Comparison of ENCODE assay signal across 1 cellular context in genomic region chr16:57483725-57484514, GRCh38.
TF ChIP-seq lines count a peak whose summit lies in the region.

No MANE protein-coding gene starts in this region.

TF ChIP-seq in K562, 482 proteins besides CTCF, POLR2A, EP300 and RAD21:
- TF ChIP-seq ZEB2 (IDR thresholded peaks at IDR 0.05): peak; percentile 27; the same call in 1 of the 2 replicates
- no peak for TF ChIP-seq SMARCA4 (IDR thresholded peaks at IDR 0.05)
- TF ChIP-seq CCNT2 (IDR thresholded peaks at IDR 0.05; ENCODE audit: borderline replicate concordance, extremely low read depth, insufficient read length, low read depth, low read length): no peak
- peak; percentile 93 for TF ChIP-seq ZNF263 (CRISPR knock-in tag; IDR thresholded peaks at IDR 0.05; ENCODE audit: borderline replicate concordance)
- TF ChIP-seq CTBP1 (IDR thresholded peaks at IDR 0.05; ENCODE audit: borderline replicate concordance): 0 out of 2 replicates have a peak, but pooled peaks have one; percentile 36
- 0 out of 2 replicates have a peak, but pooled peaks have one; percentile 31 for TF ChIP-seq DPF2 (IDR thresholded peaks at IDR 0.05)
- no peak for TF ChIP-seq ZNF140 (CRISPR knock-in tag; IDR thresholded peaks at IDR 0.05)
- TF ChIP-seq SAFB (IDR thresholded peaks at IDR 0.05; ENCODE audit: borderline replicate concordance, low read depth, low read length): no peak
- TF ChIP-seq, protein P1, sequence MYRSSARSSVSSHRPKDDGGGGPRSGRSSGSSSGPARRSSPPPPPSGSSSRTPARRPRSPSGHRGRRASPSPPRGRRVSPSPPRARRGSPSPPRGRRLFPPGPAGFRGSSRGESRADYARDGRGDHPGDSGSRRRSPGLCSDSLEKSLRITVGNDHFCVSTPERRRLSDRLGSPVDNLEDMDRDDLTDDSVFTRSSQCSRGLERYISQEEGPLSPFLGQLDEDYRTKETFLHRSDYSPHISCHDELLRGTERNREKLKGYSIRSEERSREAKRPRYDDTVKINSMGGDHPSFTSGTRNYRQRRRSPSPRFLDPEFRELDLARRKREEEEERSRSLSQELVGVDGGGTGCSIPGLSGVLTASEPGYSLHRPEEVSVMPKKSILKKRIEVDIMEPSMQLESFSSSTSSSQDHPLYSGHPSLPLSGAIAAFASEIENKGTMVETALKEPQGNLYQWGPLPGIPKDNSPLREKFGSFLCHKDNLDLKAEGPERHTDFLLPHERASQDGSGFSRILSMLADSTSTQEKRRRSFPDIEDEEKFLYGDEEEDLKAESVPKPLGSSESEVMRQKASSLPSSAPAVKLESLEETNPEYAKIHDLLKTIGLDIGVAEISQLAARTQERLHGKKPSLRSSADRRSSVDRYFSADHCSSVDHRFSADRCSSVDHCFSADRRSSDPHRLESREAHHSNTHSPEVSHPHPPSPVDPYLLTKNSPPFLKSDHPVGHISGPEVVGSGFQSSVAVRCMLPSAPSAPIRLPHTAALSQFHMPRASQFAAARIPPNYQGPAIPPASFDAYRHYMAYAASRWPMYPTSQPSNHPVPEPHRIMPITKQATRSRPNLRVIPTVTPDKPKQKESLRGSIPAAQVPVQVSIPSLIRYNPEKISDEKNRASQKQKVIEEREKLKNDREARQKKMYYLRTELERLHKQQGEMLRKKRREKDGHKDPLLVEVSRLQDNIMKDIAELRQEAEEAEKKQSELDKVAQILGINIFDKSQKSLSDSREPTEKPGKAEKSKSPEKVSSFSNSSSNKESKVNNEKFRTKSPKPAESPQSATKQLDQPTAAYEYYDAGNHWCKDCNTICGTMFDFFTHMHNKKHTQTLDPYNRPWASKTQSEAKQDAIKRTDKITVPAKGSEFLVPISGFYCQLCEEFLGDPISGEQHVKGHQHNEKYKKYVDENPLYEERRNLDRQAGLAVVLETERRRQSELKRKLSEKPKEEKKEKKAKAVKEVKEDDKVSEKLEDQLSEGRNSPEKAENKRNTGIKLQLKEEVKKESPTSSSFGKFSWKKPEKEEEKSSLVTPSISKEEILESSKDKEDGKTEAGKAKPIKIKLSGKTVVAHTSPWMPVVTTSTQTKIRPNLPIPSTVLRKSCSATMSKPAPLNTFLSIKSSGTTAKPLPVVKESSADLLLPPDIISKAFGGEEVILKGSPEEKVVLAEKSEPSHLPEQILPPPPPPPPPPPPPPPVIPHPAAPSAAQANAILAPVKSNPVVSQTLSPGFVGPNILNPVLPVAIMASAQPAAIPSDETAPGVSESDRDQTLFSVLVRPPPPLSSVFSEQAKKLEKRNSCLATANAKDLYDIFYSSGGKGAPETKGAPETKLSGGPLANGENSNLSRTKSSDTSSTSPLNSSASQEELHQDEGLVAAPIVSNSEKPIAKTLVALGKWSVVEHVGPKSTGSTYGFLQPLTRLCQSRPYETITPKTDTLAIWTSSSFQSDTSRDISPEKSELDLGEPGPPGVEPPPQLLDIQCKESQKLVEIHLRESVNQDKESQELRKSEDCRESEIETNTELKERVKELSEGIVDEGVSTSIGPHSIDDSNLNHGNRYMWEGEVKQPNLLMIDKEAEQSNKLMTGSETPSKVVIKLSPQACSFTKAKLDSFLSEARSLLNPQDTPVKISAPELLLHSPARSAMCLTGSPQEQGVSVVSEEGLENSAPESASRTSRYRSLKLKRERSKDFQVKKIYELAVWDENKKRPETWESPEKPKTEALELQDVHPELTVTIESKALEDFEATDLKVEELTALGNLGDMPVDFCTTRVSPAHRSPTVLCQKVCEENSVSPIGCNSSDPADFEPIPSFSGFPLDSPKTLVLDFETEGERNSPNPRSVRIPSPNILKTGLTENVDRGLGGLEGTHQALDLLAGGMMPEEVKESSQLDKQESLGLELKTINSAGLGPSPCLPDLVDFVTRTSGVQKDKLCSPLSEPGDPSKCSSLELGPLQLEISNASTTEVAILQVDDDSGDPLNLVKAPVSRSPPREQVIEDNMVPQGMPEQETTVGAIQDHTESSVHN (IDR thresholded peaks at IDR 0.05; ENCODE audit: borderline replicate concordance in 1 of 2, low read depth in 1 of 2): no peak
- TF ChIP-seq ZNF766 (CRISPR knock-in tag; conservative IDR thresholded peaks at IDR 0.05): no peak
- no peak for TF ChIP-seq RBBP5 (IDR thresholded peaks at IDR 0.05; ENCODE audit: borderline replicate concordance, insufficient read depth, low read length, poor library complexity, severe bottlenecking)
